In genomic region chr10:112963835-112964234, GRCh38 we compare ENCODE assay signal across 14 cellular contexts. TPM values are rescaled to one million over a fixed set of nuclear protein-coding genes. Genes with fewer than 3 reads are reported as not detected.
DNase-seq lines count a peak whose midpoint lies in the region; ATAC-seq and TF ChIP-seq lines count a peak whose summit lies in the region.
"Had no signal": no experiment of that assay in that cellular context is flagged by ENCODE, and none has a peak within 500 bp of the region (broad histone marks: within the 10 kb centered on the region; RNA-seq: fewer than 3 reads in every experiment).

No MANE protein-coding gene starts in this region.

- WGBS in psoas muscle, 3 donors = 57 to 63% (median 60%) methylated on average over 5 of the region's 5 CpGs

- no peak overlapping the region for H3K27ac Mint-ChIP-seq in activated T-helper 1 cell treated with anti-CD3 and anti-CD28 coated beads, Interleukin-12 subunit alpha, Interleukin-12 subunit beta, Interleukin-2, Interleukin-4 antibody, amounts not matched to agents 30 ng/mL and 10 ng/mL and 1 ng/mL, durations not matched to agents 14 hours and 24 hours and 36 hours
- H3K27ac Mint-ChIP-seq: activated CD4-positive, alpha-beta memory T cell treated with anti-CD3 and anti-CD28 coated beads, Interleukin-2, amount 10 ng/mL, durations not matched to agents 7 days and 5 days; natural killer cell had no signal

- no peaks in the 10 kb centered on the region for H3K27me3 ChIP-seq in psoas muscle (ENCODE audit: insufficient read depth in 3 of 3, low read length in 2 of 3)

- no peak for TF ChIP-seq CTCF in psoas muscle (IDR thresholded peaks at IDR 0.05)

- DNase-seq in HCEC 1CT = peak; percentile 42
- peak; percentile 58 for DNase-seq in RKO (ENCODE audit: low spot score)
- peak; percentile 30 for DNase-seq in fibroblast of gingiva (ENCODE audit: low read depth)
- no peak for DNase-seq in psoas muscle
- no peak for DNase-seq in activated T-helper 1 cell treated with anti-CD3 and anti-CD28 coated beads, Interleukin-12 subunit alpha, Interleukin-12 subunit beta, Interleukin-2, Interleukin-4 antibody, amounts not matched to agents 30 ng/mL and 10 ng/mL and 1 ng/mL, durations not matched to agents 14 hours and 24 hours and 36 hours (ENCODE audit: low spot score)
- no peak for DNase-seq in activated CD4-positive, CD25-positive, alpha-beta regulatory T cell (lab: John Stamatoyannopoulos, UW)
- no peak for DNase-seq in GM19238 (ENCODE audit: insufficient read length, low spot score)
- DNase-seq: activated CD4-positive, alpha-beta memory T cell treated with anti-CD3 and anti-CD28 coated beads, Interleukin-2, amount 10 ng/mL, durations not matched to agents 7 days and 5 days; activated naive CD4-positive, alpha-beta T cell; cerebellar nuclear complex; natural killer cell; NCI-H1092; NCI-H748 treated with DMSO at 0.1 percent for 48 hours; T-helper 1 cell had no signal

- no peak overlapping the region for H3K4me3 Mint-ChIP-seq in activated T-helper 1 cell treated with anti-CD3 and anti-CD28 coated beads, Interleukin-12 subunit alpha, Interleukin-12 subunit beta, Interleukin-2, Interleukin-4 antibody, amounts not matched to agents 30 ng/mL and 10 ng/mL and 1 ng/mL, durations not matched to agents 14 hours and 24 hours and 36 hours
- H3K4me3 Mint-ChIP-seq: activated CD4-positive, alpha-beta memory T cell treated with anti-CD3 and anti-CD28 coated beads, Interleukin-2, amount 10 ng/mL, durations not matched to agents 7 days and 5 days; natural killer cell had no signal

- H3K4me3 ChIP-seq in psoas muscle = no peak overlapping the region

- H3K27me3 Mint-ChIP-seq in activated T-helper 1 cell treated with anti-CD3 and anti-CD28 coated beads, Interleukin-12 subunit alpha, Interleukin-12 subunit beta, Interleukin-2, Interleukin-4 antibody, amounts not matched to agents 30 ng/mL and 10 ng/mL and 1 ng/mL, durations not matched to agents 14 hours and 24 hours and 36 hours (ENCODE audit: insufficient read depth) = peaks cover 41% of the 10 kb centered on the region

- no peaks in the 10 kb centered on the region for H3K36me3 Mint-ChIP-seq in activated T-helper 1 cell treated with anti-CD3 and anti-CD28 coated beads, Interleukin-12 subunit alpha, Interleukin-12 subunit beta, Interleukin-2, Interleukin-4 antibody, amounts not matched to agents 30 ng/mL and 10 ng/mL and 1 ng/mL, durations not matched to agents 14 hours and 24 hours and 36 hours (ENCODE audit: low read depth)
- H3K36me3 Mint-ChIP-seq: natural killer cell had no signal

- intact Hi-C loops in psoas muscle (cut with DNase I) = no loop called here
- intact Hi-C loops in activated T-helper 1 cell treated with anti-CD3 and anti-CD28 coated beads, Interleukin-12 subunit alpha, Interleukin-12 subunit beta, Interleukin-2, Interleukin-4 antibody, amounts not matched to agents 30 ng/mL and 10 ng/mL and 1 ng/mL, durations not matched to agents 14 hours and 24 hours and 36 hours (cut with micrococcal nuclease) = no loop called here

- H3K4me1 ChIP-seq in psoas muscle = peaks cover 34% of the 10 kb centered on the region

- peaks cover 0 to 5% of the 10 kb centered on the region in 2 donors for H3K36me3 ChIP-seq in psoas muscle (ENCODE audit: insufficient read depth in 1 of 2, low read depth in 1 of 2)

- H3K9me3 Mint-ChIP-seq in activated T-helper 1 cell treated with anti-CD3 and anti-CD28 coated beads, Interleukin-12 subunit alpha, Interleukin-12 subunit beta, Interleukin-2, Interleukin-4 antibody, amounts not matched to agents 30 ng/mL and 10 ng/mL and 1 ng/mL, durations not matched to agents 14 hours and 24 hours and 36 hours = no peaks in the 10 kb centered on the region
- H3K9me3 Mint-ChIP-seq: activated CD4-positive, alpha-beta memory T cell treated with anti-CD3 and anti-CD28 coated beads, Interleukin-2, amount 10 ng/mL, durations not matched to agents 7 days and 5 days; natural killer cell had no signal

- H3K9me3 ChIP-seq in psoas muscle = no peaks in the 10 kb centered on the region

- H3K4me1 Mint-ChIP-seq in activated T-helper 1 cell treated with anti-CD3 and anti-CD28 coated beads, Interleukin-12 subunit alpha, Interleukin-12 subunit beta, Interleukin-2, Interleukin-4 antibody, amounts not matched to agents 30 ng/mL and 10 ng/mL and 1 ng/mL, durations not matched to agents 14 hours and 24 hours and 36 hours (ENCODE audit: low read depth) = no peaks in the 10 kb centered on the region
- H3K4me1 Mint-ChIP-seq: activated CD4-positive, alpha-beta memory T cell treated with anti-CD3 and anti-CD28 coated beads, Interleukin-2, amount 10 ng/mL, durations not matched to agents 7 days and 5 days had no signal

- peak; percentile 36 to 49 (median 44) for ATAC-seq in psoas muscle
- ATAC-seq: natural killer cell had no signal

- H3K27ac ChIP-seq in psoas muscle = no peak overlapping the region

RNA-seq across cellular contexts. Expression of gene TCF7L2, which starts 13.8 kb away (rescaled TPM):
- total RNA-seq in psoas muscle = 1 to 10 TPM; 4.3 to 8.5 (median 5.9) TPM
- 1 to 10 TPM; 1.8 to 3.4 (median 2.5) TPM for polyA plus RNA-seq in psoas muscle
- total RNA-seq in activated T-helper 1 cell treated with anti-CD3 and anti-CD28 coated beads, Interleukin-12 subunit alpha, Interleukin-12 subunit beta, Interleukin-2, Interleukin-4 antibody, amounts not matched to agents 30 ng/mL and 10 ng/mL and 1 ng/mL, durations not matched to agents 14 hours and 24 hours and 36 hours = 0.32 and 0.36 TPM in 2 replicates

Comparison
In these comparisons a context has a peak if more than half of its experiments do, and no peak if none do; other contexts are left out.
1. DNase-seq: peak in HCEC 1CT (single experiment), RKO (single experiment) and fibroblast of gingiva (single experiment); none in psoas muscle (0 of 2), activated T-helper 1 cell treated with anti-CD3 and anti-CD28 coated beads, Interleukin-12 subunit alpha, Interleukin-12 subunit beta, Interleukin-2, Interleukin-4 antibody, amounts not matched to agents 30 ng/mL and 10 ng/mL and 1 ng/mL, durations not matched to agents 14 hours and 24 hours and 36 hours (single experiment), activated CD4-positive, CD25-positive, alpha-beta regulatory T cell (0 of 4) and GM19238 (single experiment).